Comparison of ENCODE assay signal across 24 cellular contexts in the genomic region with DNA sequence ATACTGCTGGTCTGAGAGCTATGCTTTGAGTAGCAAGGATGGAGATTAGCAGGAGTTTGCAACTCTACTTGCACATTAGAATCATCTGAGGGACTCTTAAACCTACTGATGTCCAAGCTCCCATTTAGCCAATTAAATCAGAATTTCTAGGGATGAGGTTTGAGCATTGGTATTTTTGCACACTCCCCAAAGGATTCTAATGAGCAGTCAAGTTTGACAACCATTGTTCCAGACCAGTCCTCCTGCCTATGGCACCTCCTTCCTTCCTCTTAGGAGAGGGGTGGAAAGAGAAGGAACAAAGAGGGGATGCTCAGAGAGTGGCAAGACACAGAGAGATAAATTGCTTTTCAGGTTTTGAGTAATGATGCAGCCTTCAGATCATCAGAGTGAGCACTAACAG.
"Had no signal": no experiment of that assay in that cellular context is flagged by ENCODE, and none has a peak within 500 bp of the region (broad histone marks: within the 10 kb centered on the region; RNA-seq: fewer than 3 reads in every experiment).

No MANE protein-coding gene starts in this region.

- H3K9me3 Mint-ChIP-seq: activated naive CD8-positive, alpha-beta T cell treated with anti-CD3 and anti-CD28 coated beads, Interleukin-2, amount 10 ng/mL, durations not matched to agents 7 days and 5 days; T-helper 2 cell treated with Interferon-gamma antibody and Interleukin-4, amounts not matched to agents 5 μg/mL and 100 μg/mL, for 36 hours; WTC11 had no signal

- H3K4me3 Mint-ChIP-seq: activated CD8-positive, alpha-beta T cell treated with anti-CD3 and anti-CD28 coated beads, Interleukin-2, amount 10 ng/mL, durations not matched to agents 7 days and 5 days; activated naive CD8-positive, alpha-beta T cell treated with anti-CD3 and anti-CD28 coated beads, Interleukin-2, amount 10 ng/mL, durations not matched to agents 7 days and 5 days; T-helper 2 cell treated with Interferon-gamma antibody and Interleukin-4, amounts not matched to agents 5 μg/mL and 100 μg/mL, for 36 hours; WTC11 had no signal

- H3K27ac ChIP-seq: KMS-11, RWPE1, SJCRH30 had no signal

- H3K4me1 Mint-ChIP-seq: activated naive CD8-positive, alpha-beta T cell treated with anti-CD3 and anti-CD28 coated beads, Interleukin-2, amount 10 ng/mL, durations not matched to agents 7 days and 5 days had no signal

- H3K27ac Mint-ChIP-seq: activated CD8-positive, alpha-beta T cell treated with anti-CD3 and anti-CD28 coated beads, Interleukin-2, amount 10 ng/mL, durations not matched to agents 7 days and 5 days; activated naive CD8-positive, alpha-beta T cell treated with anti-CD3 and anti-CD28 coated beads, Interleukin-2, amount 10 ng/mL, durations not matched to agents 7 days and 5 days; T-helper 2 cell treated with Interferon-gamma antibody and Interleukin-4, amounts not matched to agents 5 μg/mL and 100 μg/mL, for 36 hours; WTC11 had no signal

- H3K9ac ChIP-seq: KMS-11, SK-N-SH had no signal

- H3K36me3 ChIP-seq: adrenal gland, breast epithelium, SJCRH30 had no signal

- ATAC-seq: activated CD8-positive, alpha-beta T cell treated with anti-CD3 and anti-CD28 coated beads, Interleukin-2, amount 10 ng/mL, durations not matched to agents 7 days and 5 days; Panc1; WTC11 had no signal

- H3K4me2 ChIP-seq: KMS-11, SK-N-SH had no signal

- H3K4me3 ChIP-seq: adrenal gland, breast epithelium, SJCRH30 had no signal

- H3K36me3 Mint-ChIP-seq: activated naive CD8-positive, alpha-beta T cell treated with anti-CD3 and anti-CD28 coated beads, Interleukin-2, amount 10 ng/mL, durations not matched to agents 7 days and 5 days; WTC11 had no signal

- H3K9me3 ChIP-seq: adrenal gland, breast epithelium, SJCRH30, SK-N-SH had no signal

- DNase-seq: activated CD4-positive, alpha-beta T cell treated with anti-CD3 and anti-CD28 coated beads for 48 hours; activated CD4-positive, alpha-beta T cell treated with anti-CD3 and anti-CD28 coated beads, Interleukin-2, amount 50 U/mL, for 4 hours; activated CD4-positive, CD25-positive, alpha-beta regulatory T cell treated with anti-CD3 and anti-CD28 coated beads, Interleukin-2, amount 50 U/mL, for 72 hours; activated CD8-positive, alpha-beta memory T cell treated with anti-CD3 and anti-CD28 coated beads, Interleukin-2, amount 50 U/mL, for 48 hours; activated CD8-positive, alpha-beta T cell treated with anti-CD3 and anti-CD28 coated beads, Interleukin-2, amount 10 ng/mL, durations not matched to agents 7 days and 5 days; activated naive CD4-positive, alpha-beta T cell treated with anti-CD3 and anti-CD28 coated beads, Interleukin-2, amount 50 U/mL, for 16 hours; activated naive CD8-positive, alpha-beta T cell treated with anti-CD3 and anti-CD28 coated beads, Interleukin-2, amount 10 ng/mL, durations not matched to agents 7 days and 5 days; activated T-cell treated with anti-CD3 and anti-CD28 coated beads, Interleukin-2, amount 50 U/mL, for 1 hour; adrenal gland; anterior cingulate cortex; caudate nucleus; NCI-H1694; NCI-H69; NK-92 treated with Interleukin-12 subunit alpha and Interleukin-12 subunit beta, amount 100 ng/mL, for 24 hours; OCI-M1; Right ventricle myocardium superior; SJCRH30; SK-N-SH had no signal

- H3K27me3 ChIP-seq: adrenal gland, breast epithelium, SJCRH30 had no signal
